Comparison of ENCODE assay signal across 1 cellular context in the genomic region with DNA sequence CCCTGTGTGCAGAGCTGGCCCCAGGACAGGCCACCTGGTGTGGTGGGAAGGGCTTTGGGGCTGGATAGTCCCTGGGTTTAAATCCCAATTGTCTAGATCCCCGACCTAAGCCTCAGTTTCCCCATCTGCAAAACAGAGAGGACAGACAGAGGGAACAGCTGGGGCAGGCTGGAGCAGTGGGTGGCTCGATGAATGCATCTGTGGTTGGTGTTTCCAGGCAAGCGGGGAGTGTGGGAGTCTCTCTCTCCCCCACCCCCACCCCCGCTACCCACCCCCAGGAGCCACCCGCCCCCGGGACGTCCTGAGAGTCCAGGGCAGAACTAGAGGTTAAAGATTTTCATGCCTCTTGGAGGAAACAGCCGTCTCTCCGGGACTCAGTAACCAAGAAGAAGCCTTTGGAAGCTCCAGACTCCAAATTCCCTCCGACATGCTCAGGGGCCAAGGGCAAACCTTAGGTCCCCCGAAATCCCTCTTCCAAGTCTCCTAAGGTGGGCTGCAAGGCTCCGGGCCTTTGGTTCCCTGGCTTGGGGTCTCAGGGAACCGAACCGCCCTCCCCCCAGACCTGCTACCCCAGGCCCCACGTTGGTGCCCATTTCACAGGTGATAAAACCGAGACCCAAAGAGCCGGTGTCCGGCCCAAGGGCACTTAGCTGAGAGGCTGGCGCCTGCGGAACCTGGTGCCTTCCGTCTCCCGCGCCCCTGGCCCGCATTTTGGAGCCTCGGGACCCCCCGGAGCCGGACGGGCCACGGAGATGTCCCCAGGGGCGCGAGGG.
A peak's percentile ranks its signal among the peaks of the same experiment; 100 is the strongest.
TF ChIP-seq lines count a peak whose summit lies in the region.

No MANE protein-coding gene starts in this region.

TF ChIP-seq in HepG2, 621 proteins besides CTCF, POLR2A, EP300 and RAD21:
- 0 out of 2 replicates have a peak, but pooled peaks have one; percentile 16 for TF ChIP-seq ZFY (CRISPR knock-in tag; IDR thresholded peaks at IDR 0.05)
- no peak for TF ChIP-seq HOXA9 (CRISPR knock-in tag; IDR thresholded peaks at IDR 0.05; ENCODE audit: borderline replicate concordance)
- TF ChIP-seq, protein P1, sequence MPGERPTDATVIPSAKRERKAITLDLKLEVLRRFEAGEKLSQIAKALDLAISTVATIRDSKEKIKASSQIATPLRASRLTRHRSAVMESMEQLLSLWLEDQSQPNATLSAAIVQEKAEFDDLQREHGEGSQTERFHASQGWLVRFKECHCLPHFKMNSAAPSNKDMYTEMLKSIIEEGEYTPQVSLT (CRISPR knock-in tag; IDR thresholded peaks at IDR 0.05; ENCODE audit: borderline replicate concordance, low read depth) = no peak
- no peak for TF ChIP-seq ZNF12 (CRISPR knock-in tag; IDR thresholded peaks at IDR 0.05)
- peak; percentile 47; the same call in 1 of the 2 replicates for TF ChIP-seq ADNP (CRISPR knock-in tag; IDR thresholded peaks at IDR 0.05)
- TF ChIP-seq ZNF629 (CRISPR knock-in tag; conservative IDR thresholded peaks at IDR 0.05) = peak; percentile 97
- TF ChIP-seq, protein P2, sequence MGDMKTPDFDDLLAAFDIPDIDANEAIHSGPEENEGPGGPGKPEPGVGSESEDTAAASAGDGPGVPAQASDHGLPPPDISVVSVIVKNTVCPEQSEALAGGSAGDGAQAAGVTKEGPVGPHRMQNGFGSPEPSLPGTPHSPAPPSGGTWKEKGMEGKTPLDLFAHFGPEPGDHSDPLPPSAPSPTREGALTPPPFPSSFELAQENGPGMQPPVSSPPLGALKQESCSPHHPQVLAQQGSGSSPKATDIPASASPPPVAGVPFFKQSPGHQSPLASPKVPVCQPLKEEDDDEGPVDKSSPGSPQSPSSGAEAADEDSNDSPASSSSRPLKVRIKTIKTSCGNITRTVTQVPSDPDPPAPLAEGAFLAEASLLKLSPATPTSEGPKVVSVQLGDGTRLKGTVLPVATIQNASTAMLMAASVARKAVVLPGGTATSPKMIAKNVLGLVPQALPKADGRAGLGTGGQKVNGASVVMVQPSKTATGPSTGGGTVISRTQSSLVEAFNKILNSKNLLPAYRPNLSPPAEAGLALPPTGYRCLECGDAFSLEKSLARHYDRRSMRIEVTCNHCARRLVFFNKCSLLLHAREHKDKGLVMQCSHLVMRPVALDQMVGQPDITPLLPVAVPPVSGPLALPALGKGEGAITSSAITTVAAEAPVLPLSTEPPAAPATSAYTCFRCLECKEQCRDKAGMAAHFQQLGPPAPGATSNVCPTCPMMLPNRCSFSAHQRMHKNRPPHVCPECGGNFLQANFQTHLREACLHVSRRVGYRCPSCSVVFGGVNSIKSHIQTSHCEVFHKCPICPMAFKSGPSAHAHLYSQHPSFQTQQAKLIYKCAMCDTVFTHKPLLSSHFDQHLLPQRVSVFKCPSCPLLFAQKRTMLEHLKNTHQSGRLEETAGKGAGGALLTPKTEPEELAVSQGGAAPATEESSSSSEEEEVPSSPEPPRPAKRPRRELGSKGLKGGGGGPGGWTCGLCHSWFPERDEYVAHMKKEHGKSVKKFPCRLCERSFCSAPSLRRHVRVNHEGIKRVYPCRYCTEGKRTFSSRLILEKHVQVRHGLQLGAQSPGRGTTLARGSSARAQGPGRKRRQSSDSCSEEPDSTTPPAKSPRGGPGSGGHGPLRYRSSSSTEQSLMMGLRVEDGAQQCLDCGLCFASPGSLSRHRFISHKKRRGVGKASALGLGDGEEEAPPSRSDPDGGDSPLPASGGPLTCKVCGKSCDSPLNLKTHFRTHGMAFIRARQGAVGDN (CRISPR knock-in tag; IDR thresholded peaks at IDR 0.05) = peak; percentile 19
- TF ChIP-seq MYNN (CRISPR knock-in tag; IDR thresholded peaks at IDR 0.05; ENCODE audit: low read depth) = no peak
- TF ChIP-seq ZMYM3 (CRISPR knock-in tag; IDR thresholded peaks at IDR 0.05) = peak; percentile 53; the same call in 1 of the 2 replicates
- peak; percentile 63; the same call in 1 of the 2 replicates for TF ChIP-seq CHD4 (IDR thresholded peaks at IDR 0.05; ENCODE audit: borderline replicate concordance, low read length)
- no peak for TF ChIP-seq FOXA3 (CRISPR knock-in tag; IDR thresholded peaks at IDR 0.05)
